1 cellular context compared by ENCODE assay signal in genomic region chr11:69355959-69356702, GRCh38.
A peak's percentile ranks its signal among the peaks of the same experiment; 100 is the strongest.
TF ChIP-seq lines count a peak whose summit lies in the region.

No MANE protein-coding gene starts in this region.

TF ChIP-seq in K562, 482 proteins besides CTCF, POLR2A, EP300 and RAD21 (continued from another document):
- TF ChIP-seq ILK (tag; IDR thresholded peaks at IDR 0.05; ENCODE audit: borderline replicate concordance, low read depth) (no peak), CAMTA2 (CRISPR knock-in tag; conservative IDR thresholded peaks at IDR 0.05) (no peak), MTF1 (CRISPR knock-in tag; IDR thresholded peaks at IDR 0.05; ENCODE audit: borderline replicate concordance) (no peak), NBN (IDR thresholded peaks at IDR 0.05; ENCODE audit: low read depth) (no peak), BCLAF1 (IDR thresholded peaks at IDR 0.05; ENCODE audit: borderline replicate concordance in 1 of 2, control insufficient read depth in 1 of 2, low read depth in 2 of 2, low read length in 1 of 2) (0 out of 4 replicates have a peak, but pooled peaks of 1 of the 2 experiments have one; percentile 34), OTX1 (CRISPR knock-in tag; IDR thresholded peaks at IDR 0.05) (0 out of 2 replicates have a peak, but pooled peaks have one; percentile 25), HMG20A (CRISPR knock-in tag; conservative IDR thresholded peaks at IDR 0.05) (no peak), ZNF384 (IDR thresholded peaks at IDR 0.05; ENCODE audit: low read depth, low read length) (no peak), FOXJ2 (tag; IDR thresholded peaks at IDR 0.05) (no peak), ZBTB34 (CRISPR knock-in tag; IDR thresholded peaks at IDR 0.05) (no peak), TARDBP (IDR thresholded peaks at IDR 0.05) (no peak), MAFG (tag; conservative IDR thresholded peaks at IDR 0.05) (no peak), SRSF1 (IDR thresholded peaks at IDR 0.05; ENCODE audit: low read depth, low read length) (no peak), ARHGAP35 (IDR thresholded peaks at IDR 0.05; ENCODE audit: partially characterized antibody) (no peak), ZNF124 (CRISPR knock-in tag; IDR thresholded peaks at IDR 0.05) (no peak), COPS2 (conservative IDR thresholded peaks at IDR 0.05) (no peak), ZNF644 (tag; IDR thresholded peaks at IDR 0.05; ENCODE audit: low read depth) (no peak), ZNF197 (CRISPR knock-in tag; IDR thresholded peaks at IDR 0.05; ENCODE audit: low read depth) (no peak), LCOR (CRISPR knock-in tag; IDR thresholded peaks at IDR 0.05) (no peak), MTA1 (IDR thresholded peaks at IDR 0.05; ENCODE audit: borderline replicate concordance) (peak; percentile 42; the same call in 1 of the 2 replicates), MTA3 (IDR thresholded peaks at IDR 0.05; ENCODE audit: borderline replicate concordance) (no peak), PCBP1 (IDR thresholded peaks at IDR 0.05; ENCODE audit: low read depth, low read length, poor library complexity, severe bottlenecking) (no peak), ZNF3 (CRISPR knock-in tag; IDR thresholded peaks at IDR 0.05) (no peak), MAFK (IDR thresholded peaks at IDR 0.05; ENCODE audit: low read length) (no peak), MCM2 (IDR thresholded peaks at IDR 0.05; ENCODE audit: low read depth) (no peak), PHF20 (IDR thresholded peaks at IDR 0.05; ENCODE audit: partially characterized antibody) (no peak), ZNF41 (CRISPR knock-in tag; conservative IDR thresholded peaks at IDR 0.05) (no peak), SMC3 (conservative IDR thresholded peaks at IDR 0.05; ENCODE audit: insufficient read depth, low read depth, low read length) (no peak), USF2 (CRISPR knock-in tag; IDR thresholded peaks at IDR 0.05) (peak; percentile 15; the same call in 1 of the 2 replicates), BRD9 (IDR thresholded peaks at IDR 0.05; ENCODE audit: low read depth, partially characterized antibody) (no peak), ATF6 (CRISPR knock-in tag; IDR thresholded peaks at IDR 0.05) (no peak), NEUROD1 (IDR thresholded peaks at IDR 0.05; ENCODE audit: borderline replicate concordance, low read depth, low read length, partially characterized antibody) (no peak), GMEB1 (CRISPR knock-in tag; IDR thresholded peaks at IDR 0.05) (no peak), ARNT (IDR thresholded peaks at IDR 0.05) (no peak), MLLT1 (IDR thresholded peaks at IDR 0.05) (0 out of 4 replicates have a peak, but pooled peaks of 1 of the 2 experiments have one; percentile 42), CXXC5 (CRISPR knock-in tag; IDR thresholded peaks at IDR 0.05) (no peak)
